ENCODE assay signal across 1 cellular context in the genomic region with DNA sequence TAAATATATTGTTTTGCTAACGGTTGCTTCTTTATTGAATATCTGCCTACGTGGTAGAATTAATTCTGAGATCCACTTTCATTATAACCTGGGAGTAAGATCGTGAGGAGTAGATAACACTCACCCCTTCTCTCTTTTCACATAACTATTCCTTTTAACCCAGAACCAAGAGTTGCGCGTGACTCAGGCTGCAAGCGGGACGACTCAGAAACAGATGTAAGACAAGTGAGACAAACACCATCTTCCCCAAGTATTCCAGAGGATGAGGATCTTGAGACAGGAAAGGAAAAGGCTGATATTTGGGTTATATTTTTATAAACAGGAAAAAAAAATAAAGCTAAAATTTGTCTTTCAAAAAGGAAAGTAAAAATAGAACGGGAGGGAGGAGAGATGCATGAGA.
TF ChIP-seq lines count a peak whose summit lies in the region.

No MANE protein-coding gene starts in this region.

TF ChIP-seq in GM23338, 12 proteins besides CTCF, POLR2A, EP300 and RAD21 (continued from another document):
- TF ChIP-seq, protein P1, sequence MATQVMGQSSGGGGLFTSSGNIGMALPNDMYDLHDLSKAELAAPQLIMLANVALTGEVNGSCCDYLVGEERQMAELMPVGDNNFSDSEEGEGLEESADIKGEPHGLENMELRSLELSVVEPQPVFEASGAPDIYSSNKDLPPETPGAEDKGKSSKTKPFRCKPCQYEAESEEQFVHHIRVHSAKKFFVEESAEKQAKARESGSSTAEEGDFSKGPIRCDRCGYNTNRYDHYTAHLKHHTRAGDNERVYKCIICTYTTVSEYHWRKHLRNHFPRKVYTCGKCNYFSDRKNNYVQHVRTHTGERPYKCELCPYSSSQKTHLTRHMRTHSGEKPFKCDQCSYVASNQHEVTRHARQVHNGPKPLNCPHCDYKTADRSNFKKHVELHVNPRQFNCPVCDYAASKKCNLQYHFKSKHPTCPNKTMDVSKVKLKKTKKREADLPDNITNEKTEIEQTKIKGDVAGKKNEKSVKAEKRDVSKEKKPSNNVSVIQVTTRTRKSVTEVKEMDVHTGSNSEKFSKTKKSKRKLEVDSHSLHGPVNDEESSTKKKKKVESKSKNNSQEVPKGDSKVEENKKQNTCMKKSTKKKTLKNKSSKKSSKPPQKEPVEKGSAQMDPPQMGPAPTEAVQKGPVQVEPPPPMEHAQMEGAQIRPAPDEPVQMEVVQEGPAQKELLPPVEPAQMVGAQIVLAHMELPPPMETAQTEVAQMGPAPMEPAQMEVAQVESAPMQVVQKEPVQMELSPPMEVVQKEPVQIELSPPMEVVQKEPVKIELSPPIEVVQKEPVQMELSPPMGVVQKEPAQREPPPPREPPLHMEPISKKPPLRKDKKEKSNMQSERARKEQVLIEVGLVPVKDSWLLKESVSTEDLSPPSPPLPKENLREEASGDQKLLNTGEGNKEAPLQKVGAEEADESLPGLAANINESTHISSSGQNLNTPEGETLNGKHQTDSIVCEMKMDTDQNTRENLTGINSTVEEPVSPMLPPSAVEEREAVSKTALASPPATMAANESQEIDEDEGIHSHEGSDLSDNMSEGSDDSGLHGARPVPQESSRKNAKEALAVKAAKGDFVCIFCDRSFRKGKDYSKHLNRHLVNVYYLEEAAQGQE (IDR thresholded peaks at IDR 0.05; ENCODE audit: unreplicated experiment) = no peak
- TF ChIP-seq, protein P2, sequence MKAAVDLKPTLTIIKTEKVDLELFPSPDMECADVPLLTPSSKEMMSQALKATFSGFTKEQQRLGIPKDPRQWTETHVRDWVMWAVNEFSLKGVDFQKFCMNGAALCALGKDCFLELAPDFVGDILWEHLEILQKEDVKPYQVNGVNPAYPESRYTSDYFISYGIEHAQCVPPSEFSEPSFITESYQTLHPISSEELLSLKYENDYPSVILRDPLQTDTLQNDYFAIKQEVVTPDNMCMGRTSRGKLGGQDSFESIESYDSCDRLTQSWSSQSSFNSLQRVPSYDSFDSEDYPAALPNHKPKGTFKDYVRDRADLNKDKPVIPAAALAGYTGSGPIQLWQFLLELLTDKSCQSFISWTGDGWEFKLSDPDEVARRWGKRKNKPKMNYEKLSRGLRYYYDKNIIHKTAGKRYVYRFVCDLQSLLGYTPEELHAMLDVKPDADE (IDR thresholded peaks at IDR 0.05) = no peak
